ENCODE assay signal across 1 cellular context in genomic region chr1:112058815-112059450, GRCh38.
TF ChIP-seq lines count a peak whose summit lies in the region.

No MANE protein-coding gene starts in this region.

TF ChIP-seq in GM23338, 12 proteins besides CTCF, POLR2A, EP300 and RAD21 (continued from another document):
- TF ChIP-seq ZNF462 (CRISPR knock-in tag; IDR thresholded peaks at IDR 0.05) (no peak), ZNF114 (CRISPR knock-in tag; IDR thresholded peaks at IDR 0.05) (no peak), ETS1 (IDR thresholded peaks at IDR 0.05) (no peak), POLR2AphosphoS5 (IDR thresholded peaks at IDR 0.05; ENCODE audit: low read depth) (no peak), NANOG (IDR thresholded peaks at IDR 0.05; ENCODE audit: borderline replicate concordance) (no peak), EZH2 (IDR thresholded peaks at IDR 0.05; ENCODE audit: low read depth, unreplicated experiment) (no peak), ZNF331 (CRISPR knock-in tag; IDR thresholded peaks at IDR 0.05; ENCODE audit: low read depth) (no peak)
